11 cellular contexts compared by ENCODE assay signal in the genomic region with DNA sequence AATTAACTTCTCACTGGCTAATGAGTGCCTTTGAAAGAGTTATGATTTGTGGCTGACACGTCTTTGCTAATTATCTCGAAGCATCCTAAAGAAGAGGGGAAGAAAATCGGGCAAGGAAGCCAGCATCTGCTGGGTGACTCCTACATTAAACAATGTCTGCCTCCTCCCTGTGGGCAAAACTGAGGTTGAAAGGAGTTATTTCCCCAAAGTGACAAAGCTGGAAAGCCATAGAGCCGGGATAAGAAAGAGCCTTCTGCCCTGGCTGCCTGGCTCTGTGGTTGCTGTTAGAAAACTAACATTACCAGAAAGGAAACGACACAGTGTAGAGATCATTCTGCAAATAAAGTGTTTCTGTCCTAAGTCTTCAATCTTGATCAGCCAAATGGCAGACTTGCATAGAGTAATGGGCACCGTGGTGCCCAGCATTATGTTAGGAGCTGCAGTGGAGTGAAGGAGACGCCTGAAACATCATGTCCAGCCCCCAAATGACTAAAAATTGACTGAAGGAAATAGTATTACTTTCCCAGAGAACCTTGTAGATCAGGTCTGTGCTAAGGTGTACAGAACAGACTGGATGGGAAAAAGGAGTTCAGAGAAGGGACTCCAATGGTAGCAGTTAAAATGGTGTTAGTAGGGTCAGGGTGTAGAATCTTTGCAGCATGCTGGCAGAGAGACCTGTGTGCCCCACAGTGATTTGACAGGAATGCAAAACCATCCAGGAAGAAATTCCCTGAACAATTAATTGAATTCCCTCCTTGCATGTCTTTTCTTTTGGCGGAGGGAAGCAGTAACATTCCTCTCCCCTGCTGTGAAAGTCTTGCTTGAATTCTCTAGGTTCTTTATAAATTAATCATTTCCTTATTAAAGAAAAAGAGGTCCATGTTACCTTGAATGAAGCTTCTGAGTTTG.
DNase-seq lines count a peak whose midpoint lies in the region; ATAC-seq and TF ChIP-seq lines count a peak whose summit lies in the region.
"Had no signal": no experiment of that assay in that cellular context is flagged by ENCODE, and none has a peak within 500 bp of the region (broad histone marks: within the 10 kb centered on the region; RNA-seq: fewer than 3 reads in every experiment).

No MANE protein-coding gene starts in this region.

- H3K9ac ChIP-seq in HUES48 (ENCODE audit: low read depth, low read length) (peak overlapping the region; percentile 14; the same call in 1 of the 2 replicates), adipocyte (ENCODE audit: low read length) (peak overlapping the region; percentile 78), iPS-20b (ENCODE audit: low read depth, low read length) (peak overlapping the region; percentile 25; the same call in 1 of the 2 replicates)

- H3K27me3 ChIP-seq in HUES48 (ENCODE audit: control insufficient read depth, insufficient read depth, low read length) (no peaks in the 10 kb centered on the region), adipocyte (replicated peaks; ENCODE audit: control insufficient read depth, insufficient read depth, low read length) (no peaks in the 10 kb centered on the region), iPS-20b (ENCODE audit: insufficient read depth, low read length) (no peaks in the 10 kb centered on the region)

- H3K9me3 ChIP-seq in HUES48 (ENCODE audit: control insufficient read depth, insufficient read depth, low read length): peaks cover 7% of the 10 kb centered on the region; the same call in 1 of the 2 replicates
- peaks cover 20% of the 10 kb centered on the region for H3K9me3 ChIP-seq in adipocyte (ENCODE audit: control insufficient read depth, low read length)
- peaks cover 13% of the 10 kb centered on the region for H3K9me3 ChIP-seq in iPS-20b (ENCODE audit: insufficient read depth, low read depth, low read length)

- no peak for ATAC-seq in HG02759 (IDR thresholded peaks at IDR 0.05; ENCODE audit: unreplicated experiment)
- ATAC-seq in GM21723 (IDR thresholded peaks at IDR 0.05; ENCODE audit: unreplicated experiment): no peak

- DNase-seq in AG09309 (ENCODE audit: low read depth): peak; percentile 52
- DNase-seq in adipocyte (ENCODE audit: low read depth): peak; percentile 67
- no peak for DNase-seq in medulla oblongata (ENCODE audit: extremely low spot score)
- DNase-seq in NCI-H774 (lab: John Stamatoyannopoulos, UW): no peak
- DNase-seq: CD8-positive, alpha-beta memory T cell; nucleus accumbens had no signal

- H3K4me1 ChIP-seq in HUES48 (ENCODE audit: control insufficient read depth, insufficient read depth, low read length): peaks cover 36% of the 10 kb centered on the region
- H3K4me1 ChIP-seq in adipocyte (ENCODE audit: control insufficient read depth, insufficient read depth, low read length): peaks cover 29% of the 10 kb centered on the region
- peaks cover 28% of the 10 kb centered on the region; the same call in 1 of the 2 replicates for H3K4me1 ChIP-seq in iPS-20b (ENCODE audit: insufficient read depth, low read length)
- H3K4me1 ChIP-seq: tibial nerve had no signal

- H3K27ac ChIP-seq in HUES48 (ENCODE audit: low read depth, low read length): peak overlapping the region; percentile 82
- H3K27ac ChIP-seq in iPS-20b (ENCODE audit: low read length): peak overlapping the region; percentile 66
- H3K27ac ChIP-seq: tibial nerve had no signal

- no peak for TF ChIP-seq CTCF in AG09309 (IDR thresholded peaks at IDR 0.05; ENCODE audit: control insufficient read depth, insufficient read depth, low read depth, low read length, missing control alignments)

- no peaks in the 10 kb centered on the region for H3K36me3 ChIP-seq in HUES48 (ENCODE audit: control insufficient read depth, insufficient read depth, low read length)
- no peaks in the 10 kb centered on the region for H3K36me3 ChIP-seq in adipocyte (ENCODE audit: control insufficient read depth, insufficient read depth, low read length, severe bottlenecking)
- no peaks in the 10 kb centered on the region for H3K36me3 ChIP-seq in iPS-20b (ENCODE audit: insufficient read depth, low read depth, low read length)
- H3K36me3 ChIP-seq: tibial nerve had no signal

- H3K4me3 ChIP-seq in AG09309 (ENCODE audit: control insufficient read depth, low read depth, low read length) (no peak overlapping the region), HUES48 (ENCODE audit: low read depth, low read length) (no peak overlapping the region), adipocyte (ENCODE audit: low read length) (peak overlapping the region; percentile 33), iPS-20b (ENCODE audit: low read length) (peak overlapping the region; percentile 3; the same call in 1 of the 2 replicates)
- H3K4me3 ChIP-seq: tibial nerve had no signal

Comparison
In these comparisons a context has a peak if more than half of its experiments do, and no peak if none do; other contexts are left out.
1. DNase-seq: peak in AG09309 (single experiment) and adipocyte (single experiment); none in medulla oblongata (single experiment) and NCI-H774 (single experiment).
2. H3K4me3 ChIP-seq: peak in adipocyte (single experiment) and iPS-20b (single experiment); none in AG09309 (single experiment) and HUES48 (single experiment).
3. H3K9ac ChIP-seq: peak in every context shown above with its lines; median percentile 78 in adipocyte; 25 in iPS-20b; 14 in HUES48.